ENCODE assay signal across 28 cellular contexts in genomic region chr15:42826251-42826890, GRCh38.
DNase-seq lines count a peak whose midpoint lies in the region; ATAC-seq, FAIRE-seq and TF ChIP-seq lines count a peak whose summit lies in the region.
"Had no signal": no experiment of that assay in that cellular context is flagged by ENCODE, and none has a peak within 500 bp of the region (broad histone marks: within the 10 kb centered on the region; RNA-seq: fewer than 3 reads in every experiment).

No MANE protein-coding gene starts in this region.

- FAIRE-seq in GM12892 (lab: Jason Lieb, UNC), result peak; percentile 75

- peak overlapping the region; percentile 38 for H3K9ac ChIP-seq in mammary epithelial cell (ENCODE audit: insufficient read depth, low read length)

- no peaks in the 10 kb centered on the region for H4K20me1 ChIP-seq in mammary epithelial cell (ENCODE audit: insufficient read depth, low read length)

- peak overlapping the region; percentile 72 for H2AFZ ChIP-seq in mammary epithelial cell (ENCODE audit: low read depth, low read length)

- no peaks in the 10 kb centered on the region for H3K9me3 ChIP-seq in mammary epithelial cell (replicated peaks; ENCODE audit: insufficient read depth, low read length)
- no peaks in the 10 kb centered on the region for H3K9me3 ChIP-seq in right atrium auricular region
- H3K9me3 ChIP-seq in HAP-1, result no peaks in the 10 kb centered on the region
- H3K9me3 ChIP-seq: esophagus muscularis mucosa, heart right ventricle, testis had no signal

- no peaks in the 10 kb centered on the region for H3K79me2 ChIP-seq in mammary epithelial cell (ENCODE audit: insufficient read depth, low read length)

- H3K36me3 ChIP-seq in mammary epithelial cell (ENCODE audit: insufficient read depth, low read length) (no peaks in the 10 kb centered on the region), right atrium auricular region (peaks cover 13% of the 10 kb centered on the region), HAP-1 (replicated peaks) (no peaks in the 10 kb centered on the region)

- H3K4me3 ChIP-seq in mammary epithelial cell (replicated peaks in 1 of 3; ENCODE audit: insufficient read depth in 1 of 3, low read depth in 2 of 3, low read length in 3 of 3) (no peak overlapping the region), right atrium auricular region (no peak overlapping the region), HAP-1 (no peak overlapping the region)
- H3K4me3 ChIP-seq: esophagus muscularis mucosa, heart right ventricle, lung, SK-N-MC, skin epidermis, testis had no signal

- dilution Hi-C loops in mammary epithelial cell (cut with HindIII; ENCODE audit: low sequenced_read_pairs), result no loop called here

- ATAC-seq in GM21786 (IDR thresholded peaks at IDR 0.05; ENCODE audit: unreplicated experiment) (no peak), GM21526 (IDR thresholded peaks at IDR 0.05; ENCODE audit: low FRiP score, unreplicated experiment) (no peak)
- ATAC-seq: heart right ventricle; stimulated activated naive CD8-positive, alpha-beta T cell treated with anti-CD3 and anti-CD28 coated beads, Interleukin-15, Interleukin-2, amounts not matched to agents 100 U/mL and 50 U/mL, for 24 hours had no signal

- no peak for TF ChIP-seq POLR2A in GM12892 (IDR thresholded peaks at IDR 0.05; ENCODE audit: low read depth, low read length)

- H3K4me1 ChIP-seq in mammary epithelial cell (ENCODE audit: insufficient read depth, low read length), result peaks cover 17% of the 10 kb centered on the region
- H3K4me1 ChIP-seq in right atrium auricular region, result no peaks in the 10 kb centered on the region
- no peaks in the 10 kb centered on the region for H3K4me1 ChIP-seq in HAP-1
- H3K4me1 ChIP-seq: esophagus muscularis mucosa, heart right ventricle, testis had no signal

- intact Hi-C loops in mammary epithelial cell (cut with micrococcal nuclease), result no loop called here

- H3K27me3 ChIP-seq in mammary epithelial cell (ENCODE audit: insufficient read depth, low read length) (no peaks in the 10 kb centered on the region), right atrium auricular region (no peaks in the 10 kb centered on the region), HAP-1 (ENCODE audit: low read depth) (no peaks in the 10 kb centered on the region)
- H3K27me3 ChIP-seq: esophagus muscularis mucosa, heart right ventricle, testis had no signal

- in situ Hi-C loops in mammary epithelial cell (cut with MboI; ENCODE audit: low sequenced_read_pairs in 2 of 2) (no loop called here), HAP-1 (cut with MboI; ENCODE audit: low sequenced_read_pairs) (no loop called here)

- TF ChIP-seq CTCF in mammary epithelial cell (conservative IDR thresholded peaks at IDR 0.05 in 1 of 2, IDR thresholded peaks at IDR 0.05 in 1 of 2; ENCODE audit: extremely low read depth in 1 of 2, insufficient read depth in 1 of 2, low read depth in 1 of 2, low read length in 2 of 2) (no peak), right atrium auricular region (IDR thresholded peaks at IDR 0.05) (no peak)

- H3K27ac ChIP-seq in mammary epithelial cell (ENCODE audit: insufficient read depth, low read depth, low read length) (peak overlapping the region; percentile 68), right atrium auricular region (no peak overlapping the region)
- H3K27ac ChIP-seq: esophagus muscularis mucosa, heart right ventricle, SK-N-MC, skin epidermis, testis had no signal

- 37% methylated on average over 4 of the region's 4 CpGs for WGBS in mammary epithelial cell (ENCODE audit: low coverage, missing lambda C conversion rate)

- no TSS peak for BruUV-seq in mammary epithelial cell (replicated peaks; lab: Mats Ljungman, UMichigan)

- CTCF ChIA-PET in mammary epithelial cell (lab: Charles Lee; ENCODE audit: low non-redundant PET), result no interaction called here

- DNase-seq in GM12892 (ENCODE audit: insufficient read length) (no peak), LoVo (ENCODE audit: low spot score) (peak; percentile 55), mammary epithelial cell (peak; percentile 82), myocyte (ENCODE audit: low read depth) (peak; percentile 40), right atrium auricular region (ENCODE audit: low spot score) (no peak), HAP-1 (ENCODE audit: low spot score in 2 of 2) (no peak)
- DNase-seq: activated CD4-positive, alpha-beta memory T cell treated with anti-CD3 and anti-CD28 coated beads, Interleukin-2, amount 10 ng/mL, durations not matched to agents 7 days and 5 days; activated CD8-positive, alpha-beta memory T cell treated with anti-CD3 and anti-CD28 coated beads, Interleukin-2, amount 50 U/mL, for 4 hours; activated naive CD4-positive, alpha-beta T cell treated with Interleukin-2 at 50 U/mL for 16 hours; CD4-positive, alpha-beta memory T cell; foreskin fibroblast; H9; heart right ventricle; NCI-H1092 treated with DMSO at 0.1 percent for 48 hours; NCI-H187 treated with DMSO at 0.1 percent for 48 hours; NCI-H2171 treated with DMSO at 0.1 percent for 48 hours; NCI-H510A; RPMI8226; stimulated activated CD4-positive, alpha-beta T cell treated with anti-CD3 and anti-CD28 coated beads, Interleukin-1b, Interleukin-23, amount 100 ng/mL, for 48 hours; stimulated activated naive CD8-positive, alpha-beta T cell treated with anti-CD3 and anti-CD28 coated beads, Interleukin-15, Interleukin-2, amounts not matched to agents 100 U/mL and 50 U/mL, for 24 hours; T-helper 1 cell; testis had no signal

- peak overlapping the region; percentile 59 for H3K4me2 ChIP-seq in mammary epithelial cell (ENCODE audit: insufficient read depth, low read depth, low read length)

Comparison
In these comparisons a context has a peak if more than half of its experiments do, and no peak if none do; other contexts are left out.
1. DNase-seq: peak in LoVo (single experiment), mammary epithelial cell (single experiment) and myocyte (single experiment); none in GM12892 (single experiment), right atrium auricular region (single experiment) and HAP-1 (0 of 2).